Comparison of ENCODE assay signal across 8 cellular contexts in the genomic region with DNA sequence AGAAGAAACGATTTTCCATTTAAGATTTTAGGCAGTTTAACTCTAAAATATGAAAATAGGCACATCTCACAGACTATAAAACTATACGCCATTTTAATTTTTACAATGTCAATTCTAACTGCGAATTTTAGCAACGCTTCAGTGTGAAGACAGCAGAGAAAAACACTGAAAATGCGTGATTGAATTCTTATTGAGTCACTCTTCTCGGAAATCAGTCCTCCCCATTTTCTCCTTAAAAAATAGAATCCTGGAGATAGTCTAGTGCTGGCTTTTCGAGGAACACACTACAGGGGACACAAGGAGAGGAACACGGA. TPM values are rescaled to one million over a fixed set of nuclear protein-coding genes. Genes with fewer than 3 reads are reported as not detected.
A peak's percentile ranks its signal among the peaks of the same experiment; 100 is the strongest.
DNase-seq lines count a peak whose midpoint lies in the region; ATAC-seq, FAIRE-seq and TF ChIP-seq lines count a peak whose summit lies in the region.

No MANE protein-coding gene starts in this region.

- H3K27me3 Mint-ChIP-seq in activated CD4-positive, alpha-beta T cell treated with anti-CD3 and anti-CD28 coated beads, Interleukin-2, amount 10 ng/mL, durations not matched to agents 7 days and 5 days, result peaks cover 3% of the 10 kb centered on the region

- peak overlapping the region; percentile 87 for H3K4me3 ChIP-seq in adipocyte (ENCODE audit: low read length)
- H3K4me3 ChIP-seq in HepG2 (replicated peaks in 1 of 3; ENCODE audit: insufficient read depth in 1 of 3, low read depth in 2 of 3, low read length in 3 of 3), result peak overlapping the region; percentile 44 to 72 (median 69); a peak in 5 of 6 replicates
- peak overlapping the region; percentile 93 for H3K4me3 ChIP-seq in thoracic aorta

- peaks cover 39% of the 10 kb centered on the region for H3K4me1 Mint-ChIP-seq in activated CD4-positive, alpha-beta T cell treated with anti-CD3 and anti-CD28 coated beads, Interleukin-2, amount 10 ng/mL, durations not matched to agents 7 days and 5 days

- no peak for TF ChIP-seq RAD21 in HepG2 (CRISPR knock-in tag; IDR thresholded peaks at IDR 0.05)

- TF ChIP-seq POLR2A in HepG2 (IDR thresholded peaks at IDR 0.05; ENCODE audit: insufficient read depth in 1 of 2, low read depth in 2 of 2, low read length in 2 of 2), result no peak

- no peaks in the 10 kb centered on the region; the same call in 1 of the 2 replicates for H4K20me1 ChIP-seq in HepG2 (ENCODE audit: insufficient read depth, low read length)

- no peaks in the 10 kb centered on the region for H3K27me3 ChIP-seq in adipocyte (replicated peaks; ENCODE audit: control insufficient read depth, insufficient read depth, low read length)
- peaks cover 0 to 8% of the 10 kb centered on the region in 2 experiments; a peak in 2 of 5 replicates for H3K27me3 ChIP-seq in HepG2 (ENCODE audit: control insufficient read depth in 1 of 2, insufficient read depth in 2 of 2, low read length in 2 of 2)
- no peaks in the 10 kb centered on the region for H3K27me3 ChIP-seq in thoracic aorta (replicated peaks; ENCODE audit: insufficient read depth)

- H3K27ac ChIP-seq in HepG2 (ENCODE audit: extremely low read length, insufficient read depth, low read length) (no peak overlapping the region), thoracic aorta (peak overlapping the region in 1 of 2 donors; percentile 62)

- ATAC-seq in HepG2 (no peak), thoracic aorta (ENCODE audit: insufficient number of reproducible peaks, low FRiP score, low read depth) (no peak), HG02759 (IDR thresholded peaks at IDR 0.05; ENCODE audit: unreplicated experiment) (no peak), GM21619 (IDR thresholded peaks at IDR 0.05; ENCODE audit: unreplicated experiment) (no peak)

- POLR2A ChIA-PET in activated CD4-positive, alpha-beta T cell treated with anti-CD3 and anti-CD28 coated beads, Interleukin-2, amount 10 ng/mL, durations not matched to agents 7 days and 5 days (lab: Charles Lee), result no interaction called here
- POLR2A ChIA-PET in HepG2 (lab: Yijun Ruan, JAX), result no interaction called here

- CTCF ChIA-PET in activated CD4-positive, alpha-beta T cell treated with anti-CD3 and anti-CD28 coated beads, Interleukin-2, amount 10 ng/mL, durations not matched to agents 7 days and 5 days (lab: Charles Lee), result no interaction called here
- CTCF ChIA-PET in HepG2 (lab: Yijun Ruan, JAX; ENCODE audit: low intra/inter-chr PET ratio, low total read pairs), result no interaction called here

- in situ Hi-C loops in HepG2 (cut with HindIII; ENCODE audit: extremely low pct_ligation_motif_present, low pct_unique_long_range_greater_than_20kb), result no loop called here

- H2AFZ ChIP-seq in HepG2 (ENCODE audit: low read length), result no peak overlapping the region

- no peak for FAIRE-seq in HepG2 (lab: Jason Lieb, UNC)

- H3K4me3 Mint-ChIP-seq in activated CD4-positive, alpha-beta T cell treated with anti-CD3 and anti-CD28 coated beads, Interleukin-2, amount 10 ng/mL, durations not matched to agents 7 days and 5 days, result peak overlapping the region; percentile 94

- no TSS peak for BruUV-seq in HepG2 (replicated peaks; lab: Mats Ljungman, UMichigan)

- H3K4me2 ChIP-seq in HepG2 (ENCODE audit: low read depth, low read length), result peak overlapping the region; percentile 73

- no peaks in the 10 kb centered on the region for H3K36me3 ChIP-seq in adipocyte (ENCODE audit: control insufficient read depth, insufficient read depth, low read length, severe bottlenecking)
- H3K36me3 ChIP-seq in HepG2 (replicated peaks in 1 of 2; ENCODE audit: control insufficient read depth in 1 of 2, insufficient read depth in 2 of 2, low read length in 2 of 2), result no peaks in the 10 kb centered on the region
- no peaks in the 10 kb centered on the region for H3K36me3 ChIP-seq in thoracic aorta

- H3K79me2 ChIP-seq in HepG2 (ENCODE audit: insufficient read depth, low read length), result peaks cover 2% of the 10 kb centered on the region

- peaks cover 3% of the 10 kb centered on the region for H3K36me3 Mint-ChIP-seq in activated CD4-positive, alpha-beta T cell treated with anti-CD3 and anti-CD28 coated beads, Interleukin-2, amount 10 ng/mL, durations not matched to agents 7 days and 5 days (ENCODE audit: low read depth)

- H3K9me3 ChIP-seq in adipocyte (ENCODE audit: control insufficient read depth, low read length) (no peaks in the 10 kb centered on the region), HepG2 (ENCODE audit: low read length) (no peaks in the 10 kb centered on the region), thoracic aorta (no peaks in the 10 kb centered on the region)

- intact Hi-C loops in HepG2 (cut with micrococcal nuclease; ENCODE audit: unreplicated experiment), result no loop called here

- H3K9me3 Mint-ChIP-seq in activated CD4-positive, alpha-beta T cell treated with anti-CD3 and anti-CD28 coated beads, Interleukin-2, amount 10 ng/mL, durations not matched to agents 7 days and 5 days, result no peaks in the 10 kb centered on the region

- DNase-seq in activated CD4-positive, alpha-beta T cell treated with anti-CD3 and anti-CD28 coated beads, Interleukin-2, amount 10 ng/mL, durations not matched to agents 7 days and 5 days, result no peak
- DNase-seq in activated CD4-positive, alpha-beta T cell treated with anti-CD3 and anti-CD28 coated beads for 4 hours, result no peak
- no peak for DNase-seq in adipocyte (ENCODE audit: low read depth)
- no peak for DNase-seq in HepG2 (ENCODE audit: low spot score)
- DNase-seq in thoracic aorta (ENCODE audit: low spot score), result no peak
- no peak for DNase-seq in NCI-H774 (lab: John Stamatoyannopoulos, UW)

- TF ChIP-seq EP300 in HepG2 (IDR thresholded peaks at IDR 0.05; ENCODE audit: low read depth in 2 of 2, low read length in 2 of 2) (no peak), HepG2 (CRISPR knock-in tag; IDR thresholded peaks at IDR 0.05; ENCODE audit: borderline replicate concordance) (no peak)

- H3K4me1 ChIP-seq in adipocyte (ENCODE audit: control insufficient read depth, insufficient read depth, low read length) (peaks cover 16% of the 10 kb centered on the region), HepG2 (ENCODE audit: insufficient read depth, low read length) (peaks cover 22% of the 10 kb centered on the region), thoracic aorta (ENCODE audit: control insufficient read depth in 1 of 2, low read depth in 2 of 2) (peaks cover 7 to 8% of the 10 kb centered on the region in 2 donors)

- 24% methylated on average over 8 of the region's 8 CpGs for WGBS in HepG2 (ENCODE audit: low lambda C conversion rate)

- H3K9ac ChIP-seq in adipocyte (ENCODE audit: low read length) (peak overlapping the region; percentile 82), HepG2 (ENCODE audit: insufficient read depth, low read depth, low read length) (no peak overlapping the region)

- no peak for TF ChIP-seq CTCF in HepG2 (CRISPR knock-in tag; IDR thresholded peaks at IDR 0.05)
- TF ChIP-seq CTCF in thoracic aorta (IDR thresholded peaks at IDR 0.05), result no peak

- H3K27ac Mint-ChIP-seq in activated CD4-positive, alpha-beta T cell treated with anti-CD3 and anti-CD28 coated beads, Interleukin-2, amount 10 ng/mL, durations not matched to agents 7 days and 5 days, result peak overlapping the region; percentile 93

TF ChIP-seq in HepG2, 621 proteins besides CTCF, POLR2A, EP300 and RAD21 (continues in another document):
- TF ChIP-seq, protein P1, sequence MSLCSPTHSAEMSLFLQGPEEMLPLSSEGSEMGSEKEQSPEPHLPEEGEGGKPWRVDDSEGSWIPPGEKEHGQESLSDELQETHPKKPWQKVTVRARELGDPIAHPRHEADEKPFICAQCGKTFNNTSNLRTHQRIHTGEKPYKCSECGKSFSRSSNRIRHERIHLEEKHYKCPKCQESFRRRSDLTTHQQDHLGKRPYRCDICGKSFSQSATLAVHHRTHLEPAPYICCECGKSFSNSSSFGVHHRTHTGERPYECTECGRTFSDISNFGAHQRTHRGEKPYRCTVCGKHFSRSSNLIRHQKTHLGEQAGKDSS (CRISPR knock-in tag; IDR thresholded peaks at IDR 0.05; ENCODE audit: borderline replicate concordance, low read depth), result no peak
- no peak for TF ChIP-seq ZNF850 (CRISPR knock-in tag; conservative IDR thresholded peaks at IDR 0.05)

RNA-seq across cellular contexts. Expression of a gene that starts 0.4 kb away (rescaled TPM):
- total RNA-seq in activated CD4-positive, alpha-beta T cell treated with anti-CD3 and anti-CD28 coated beads, Interleukin-2, amount 10 ng/mL, durations not matched to agents 7 days and 5 days, result 10 to 100 TPM in 1 of 2 experiments, 1 to 10 TPM in 1; 9.3 to 11.7 TPM
- total RNA-seq in HepG2 (2016; rRNA removed; fragmentation: Illumina TruSeq; extraction: Trizol) (3.8 and 3.9 TPM in 2 replicates), thoracic aorta (10 to 100 TPM in 1 of 2 donors, 1 to 10 TPM in 1; 3.9 to 15.6 TPM)
- total RNA-seq in HepG2 (2016; cell fraction: cytosol; rRNA removed; fragmentation: Illumina TruSeq; extraction: Trizol; ENCODE audit: low read depth), result 2.1 and 2.6 TPM in 2 replicates
- 3.6 and 3.7 TPM in 2 replicates for total RNA-seq in HepG2 (2016; cell fraction: insoluble cytoplasmic fraction; rRNA removed; fragmentation: Illumina TruSeq; extraction: Trizol)
- 2.8 and 2.9 TPM in 2 replicates for total RNA-seq in HepG2 (2016; cell fraction: membrane; rRNA removed; fragmentation: Illumina TruSeq; extraction: Trizol)
- total RNA-seq in HepG2 (2016; cell fraction: nucleus; rRNA removed; fragmentation: Illumina TruSeq; extraction: Trizol), result 4.1 and 4.4 TPM in 2 replicates
- 2.0 and 2.2 TPM in 2 replicates for polyA plus RNA-seq in HepG2 (2011; rRNA removed)
- 1.1 and 1.4 TPM in 2 replicates for polyA plus RNA-seq in HepG2 (2011; cell fraction: cytosol; rRNA removed)
- polyA plus RNA-seq in HepG2 (2011; cell fraction: nucleus; rRNA removed), result 1.9 and 2.1 TPM in 2 replicates
- 1.9 and 2.0 TPM in 2 replicates for polyA plus RNA-seq in HepG2 (2012)
- 0.09 and 0.10 TPM in 2 replicates for polyA plus RNA-seq in HepG2 (2016; cell fraction: cytosol; fragmentation: Illumina TruSeq; extraction: Trizol; ENCODE audit: low read depth)
- polyA plus RNA-seq in HepG2 (2016; cell fraction: insoluble cytoplasmic fraction; fragmentation: Illumina TruSeq; extraction: Trizol; ENCODE audit: low read depth), result 2.5 and 3.2 TPM in 2 replicates
- 0.68 and 0.81 TPM in 2 replicates for polyA plus RNA-seq in HepG2 (2016; cell fraction: membrane; fragmentation: Illumina TruSeq; extraction: Trizol; ENCODE audit: low read depth)
- 2.3 and 2.4 TPM in 2 replicates for polyA plus RNA-seq in HepG2 (2016; cell fraction: nucleus; fragmentation: Illumina TruSeq; extraction: Trizol; ENCODE audit: insufficient read depth, low read depth)
- 3.0 and 16.9 TPM in 2 replicates for polyA minus RNA-seq in HepG2 (2011; rRNA and poly(A)+ RNA removed; ENCODE audit: low replicate concordance)
- 1.9 and 3.3 TPM in 2 replicates for polyA minus RNA-seq in HepG2 (2011; cell fraction: cytosol; rRNA and poly(A)+ RNA removed)
- polyA minus RNA-seq in HepG2 (2011; cell fraction: nucleus; rRNA and poly(A)+ RNA removed), result 7.6 and 9.2 TPM in 2 replicates
